8 cellular contexts compared by ENCODE assay signal in the genomic region with DNA sequence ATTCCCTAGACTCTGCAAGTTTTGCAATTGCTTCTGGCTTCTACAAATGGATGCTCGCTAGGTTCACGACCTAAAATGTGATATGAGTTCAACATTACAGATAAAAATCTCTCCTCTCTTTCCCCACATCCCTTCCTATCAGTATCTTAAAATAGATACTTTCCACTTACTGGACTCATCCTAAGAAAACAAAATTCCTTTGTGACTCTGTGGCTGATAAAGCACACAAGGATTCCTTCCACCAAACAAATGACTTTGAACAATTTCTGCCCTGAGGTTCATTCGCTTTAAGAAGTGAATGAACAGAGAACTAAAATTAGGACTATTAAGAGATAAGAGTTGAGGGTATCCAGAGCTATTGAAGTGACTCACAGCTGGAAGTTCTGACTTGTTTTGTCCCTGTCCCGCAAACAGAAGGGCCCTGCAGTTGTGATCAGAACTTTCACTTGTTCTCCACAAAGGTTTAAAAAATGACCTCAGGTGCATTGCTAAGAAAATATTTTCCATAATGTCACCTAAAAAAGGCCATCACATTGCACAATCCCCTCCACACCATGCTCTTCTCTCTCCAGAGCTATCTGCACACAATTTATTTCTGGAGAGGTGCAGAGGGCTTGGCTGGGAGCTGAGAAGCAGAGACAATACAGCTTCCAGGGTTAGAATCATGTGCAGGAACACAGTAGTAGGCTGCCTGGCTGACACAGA.
DNase-seq lines count a peak whose midpoint lies in the region; ATAC-seq and TF ChIP-seq lines count a peak whose summit lies in the region.

No MANE protein-coding gene starts in this region.

- H3K27me3 ChIP-seq in left ventricle myocardium inferior (ENCODE audit: low read depth) = no peaks in the 10 kb centered on the region

- ATAC-seq in GM19455 (IDR thresholded peaks at IDR 0.05; ENCODE audit: unreplicated experiment) = no peak

- no peak for DNase-seq in activated CD4-positive, alpha-beta memory T cell treated with anti-CD3 and anti-CD28 coated beads for 36 hours
- DNase-seq in activated CD4-positive, alpha-beta memory T cell treated with anti-CD3 and anti-CD28 coated beads, Interleukin-2, amount 10 ng/mL, durations not matched to agents 7 days and 5 days = no peak
- DNase-seq in activated T-helper 1 cell treated with anti-CD3 and anti-CD28 coated beads, Interleukin-12 subunit alpha, Interleukin-12 subunit beta, Interleukin-2, Interleukin-4 antibody, amounts not matched to agents 30 ng/mL and 10 ng/mL and 1 ng/mL, durations not matched to agents 14 hours and 24 hours and 36 hours (ENCODE audit: low spot score) = no peak
- DNase-seq in left ventricle myocardium inferior (no peak), DMS 273 (lab: John Stamatoyannopoulos, UW; ENCODE audit: unreplicated experiment) (no peak), GM19238 (ENCODE audit: insufficient read length, low spot score) (no peak)

- no peaks in the 10 kb centered on the region for H3K9me3 ChIP-seq in left ventricle myocardium inferior (replicated peaks)

- H3K27ac ChIP-seq in left ventricle myocardium inferior (replicated peaks) (peak overlapping the region; percentile 84), temporal lobe (ENCODE audit: low read depth, low read length) (peak overlapping the region; percentile 87)

- peaks cover 1% of the 10 kb centered on the region for H3K36me3 Mint-ChIP-seq in activated CD4-positive, alpha-beta memory T cell treated with anti-CD3 and anti-CD28 coated beads for 36 hours
- H3K36me3 Mint-ChIP-seq in activated CD4-positive, alpha-beta memory T cell treated with anti-CD3 and anti-CD28 coated beads, Interleukin-2, amount 10 ng/mL, durations not matched to agents 7 days and 5 days (ENCODE audit: low read depth) = peaks cover 11% of the 10 kb centered on the region
- H3K36me3 Mint-ChIP-seq in activated T-helper 1 cell treated with anti-CD3 and anti-CD28 coated beads, Interleukin-12 subunit alpha, Interleukin-12 subunit beta, Interleukin-2, Interleukin-4 antibody, amounts not matched to agents 30 ng/mL and 10 ng/mL and 1 ng/mL, durations not matched to agents 14 hours and 24 hours and 36 hours (ENCODE audit: low read depth) = peaks cover 11% of the 10 kb centered on the region

- H3K27ac Mint-ChIP-seq in activated CD4-positive, alpha-beta memory T cell treated with anti-CD3 and anti-CD28 coated beads for 36 hours = peak overlapping the region; percentile 69
- H3K27ac Mint-ChIP-seq in activated CD4-positive, alpha-beta memory T cell treated with anti-CD3 and anti-CD28 coated beads, Interleukin-2, amount 10 ng/mL, durations not matched to agents 7 days and 5 days = no peak overlapping the region
- peak overlapping the region; percentile 21 for H3K27ac Mint-ChIP-seq in activated T-helper 1 cell treated with anti-CD3 and anti-CD28 coated beads, Interleukin-12 subunit alpha, Interleukin-12 subunit beta, Interleukin-2, Interleukin-4 antibody, amounts not matched to agents 30 ng/mL and 10 ng/mL and 1 ng/mL, durations not matched to agents 14 hours and 24 hours and 36 hours

- no peaks in the 10 kb centered on the region for H3K9me3 Mint-ChIP-seq in activated CD4-positive, alpha-beta memory T cell treated with anti-CD3 and anti-CD28 coated beads for 36 hours
- H3K9me3 Mint-ChIP-seq in activated CD4-positive, alpha-beta memory T cell treated with anti-CD3 and anti-CD28 coated beads, Interleukin-2, amount 10 ng/mL, durations not matched to agents 7 days and 5 days = no peaks in the 10 kb centered on the region
- H3K9me3 Mint-ChIP-seq in activated T-helper 1 cell treated with anti-CD3 and anti-CD28 coated beads, Interleukin-12 subunit alpha, Interleukin-12 subunit beta, Interleukin-2, Interleukin-4 antibody, amounts not matched to agents 30 ng/mL and 10 ng/mL and 1 ng/mL, durations not matched to agents 14 hours and 24 hours and 36 hours = no peaks in the 10 kb centered on the region

- peaks cover 92% of the 10 kb centered on the region for H3K4me1 Mint-ChIP-seq in activated CD4-positive, alpha-beta memory T cell treated with anti-CD3 and anti-CD28 coated beads for 36 hours (ENCODE audit: low read depth)
- H3K4me1 Mint-ChIP-seq in activated CD4-positive, alpha-beta memory T cell treated with anti-CD3 and anti-CD28 coated beads, Interleukin-2, amount 10 ng/mL, durations not matched to agents 7 days and 5 days = peaks cover 84% of the 10 kb centered on the region
- H3K4me1 Mint-ChIP-seq in activated T-helper 1 cell treated with anti-CD3 and anti-CD28 coated beads, Interleukin-12 subunit alpha, Interleukin-12 subunit beta, Interleukin-2, Interleukin-4 antibody, amounts not matched to agents 30 ng/mL and 10 ng/mL and 1 ng/mL, durations not matched to agents 14 hours and 24 hours and 36 hours (ENCODE audit: low read depth) = peaks cover 76% of the 10 kb centered on the region

- H3K36me3 ChIP-seq in left ventricle myocardium inferior = no peaks in the 10 kb centered on the region

- H3K4me3 Mint-ChIP-seq in activated CD4-positive, alpha-beta memory T cell treated with anti-CD3 and anti-CD28 coated beads for 36 hours = no peak overlapping the region
- H3K4me3 Mint-ChIP-seq in activated CD4-positive, alpha-beta memory T cell treated with anti-CD3 and anti-CD28 coated beads, Interleukin-2, amount 10 ng/mL, durations not matched to agents 7 days and 5 days = no peak overlapping the region
- H3K4me3 Mint-ChIP-seq in activated T-helper 1 cell treated with anti-CD3 and anti-CD28 coated beads, Interleukin-12 subunit alpha, Interleukin-12 subunit beta, Interleukin-2, Interleukin-4 antibody, amounts not matched to agents 30 ng/mL and 10 ng/mL and 1 ng/mL, durations not matched to agents 14 hours and 24 hours and 36 hours = no peak overlapping the region

- POLR2A ChIA-PET in activated CD4-positive, alpha-beta memory T cell treated with anti-CD3 and anti-CD28 coated beads for 36 hours (lab: Charles Lee) = interaction anchor here (1.0 to 4.6 kb wide), 3 partner anchors 10 to 95 kb away, joined by 3 to 21 read pairs (median 4); no protein-coding TSS in a partner anchor
- POLR2A ChIA-PET in activated CD4-positive, alpha-beta memory T cell treated with anti-CD3 and anti-CD28 coated beads, Interleukin-2, amount 10 ng/mL, durations not matched to agents 7 days and 5 days (lab: Charles Lee) = interaction anchor here (1.0 to 12.8 kb wide), 5 partner anchors 9 to 302 kb away, joined by 3 to 198 read pairs (median 8); partner anchors contain the start of genes COMMD3 and PIP4K2A

- H3K4me3 ChIP-seq in left ventricle myocardium inferior = peak overlapping the region; percentile 35

- no peak for TF ChIP-seq CTCF in left ventricle myocardium inferior (IDR thresholded peaks at IDR 0.05; ENCODE audit: borderline replicate concordance)

- intact Hi-C loops in activated CD4-positive, alpha-beta memory T cell treated with anti-CD3 and anti-CD28 coated beads for 36 hours (cut with micrococcal nuclease) = no loop called here
- intact Hi-C loops in activated T-helper 1 cell treated with anti-CD3 and anti-CD28 coated beads, Interleukin-12 subunit alpha, Interleukin-12 subunit beta, Interleukin-2, Interleukin-4 antibody, amounts not matched to agents 30 ng/mL and 10 ng/mL and 1 ng/mL, durations not matched to agents 14 hours and 24 hours and 36 hours (cut with micrococcal nuclease) = loop anchor here (1.0 kb wide), 1 partner anchor 9 kb away; no protein-coding TSS in a partner anchor
- intact Hi-C loops in left ventricle myocardium inferior (cut with micrococcal nuclease) = no loop called here

- no peaks in the 10 kb centered on the region for H3K27me3 Mint-ChIP-seq in activated CD4-positive, alpha-beta memory T cell treated with anti-CD3 and anti-CD28 coated beads for 36 hours
- H3K27me3 Mint-ChIP-seq in activated CD4-positive, alpha-beta memory T cell treated with anti-CD3 and anti-CD28 coated beads, Interleukin-2, amount 10 ng/mL, durations not matched to agents 7 days and 5 days = no peaks in the 10 kb centered on the region
- H3K27me3 Mint-ChIP-seq in activated T-helper 1 cell treated with anti-CD3 and anti-CD28 coated beads, Interleukin-12 subunit alpha, Interleukin-12 subunit beta, Interleukin-2, Interleukin-4 antibody, amounts not matched to agents 30 ng/mL and 10 ng/mL and 1 ng/mL, durations not matched to agents 14 hours and 24 hours and 36 hours (ENCODE audit: insufficient read depth) = no peaks in the 10 kb centered on the region

- CTCF ChIA-PET in activated CD4-positive, alpha-beta memory T cell treated with anti-CD3 and anti-CD28 coated beads for 36 hours (lab: Charles Lee) = interaction anchor here (0.6 to 1.1 kb wide), 3 partner anchors 12 to 94 kb away, joined by 3 read pairs; no protein-coding TSS in a partner anchor
- CTCF ChIA-PET in activated CD4-positive, alpha-beta memory T cell treated with anti-CD3 and anti-CD28 coated beads, Interleukin-2, amount 10 ng/mL, durations not matched to agents 7 days and 5 days (lab: Charles Lee) = no interaction called here

- H3K4me1 ChIP-seq in left ventricle myocardium inferior = peaks cover 78% of the 10 kb centered on the region
